Comparison of ENCODE assay signal across 3 cellular contexts in the genomic region with DNA sequence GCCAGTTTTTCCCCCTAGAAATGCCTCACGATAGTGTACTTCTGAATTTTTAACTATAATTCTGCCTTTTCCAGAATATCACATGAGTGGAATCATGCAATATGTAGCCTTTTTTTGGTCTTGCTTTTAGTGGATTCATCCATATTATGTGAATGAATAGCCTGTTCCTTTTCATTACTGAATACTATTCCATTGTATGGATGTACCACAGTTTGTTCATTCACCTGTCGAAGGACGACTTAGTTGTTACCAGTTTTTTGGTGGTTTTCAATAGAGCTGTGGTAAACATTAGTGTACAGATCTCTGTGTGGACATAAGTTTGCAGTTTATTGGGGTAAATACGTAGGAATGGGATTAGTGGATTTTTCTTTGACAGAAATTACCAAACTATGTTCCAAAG.
A peak's percentile ranks its signal among the peaks of the same experiment; 100 is the strongest.
TF ChIP-seq lines count a peak whose summit lies in the region.

No MANE protein-coding gene starts in this region.

TF ChIP-seq in HEK293, 187 proteins besides CTCF, POLR2A, EP300 and RAD21 (continues in another document):
- TF ChIP-seq ZNF280C (tag by site-specific recombination; IDR thresholded peaks at IDR 0.05) (no peak), ZNF146 (tag by site-specific recombination; IDR thresholded peaks at IDR 0.05) (peak; percentile 92), HOXC10 (CRISPR knock-in tag; IDR thresholded peaks at IDR 0.05) (no peak), ZNF623 (tag by site-specific recombination; IDR thresholded peaks at IDR 0.05) (no peak), ZNF580 (tag by site-specific recombination; IDR thresholded peaks at IDR 0.05) (0 out of 2 replicates have a peak, but pooled peaks have one; percentile 36), ZNF239 (tag by site-specific recombination; IDR thresholded peaks at IDR 0.05) (no peak)
- TF ChIP-seq, protein P1, sequence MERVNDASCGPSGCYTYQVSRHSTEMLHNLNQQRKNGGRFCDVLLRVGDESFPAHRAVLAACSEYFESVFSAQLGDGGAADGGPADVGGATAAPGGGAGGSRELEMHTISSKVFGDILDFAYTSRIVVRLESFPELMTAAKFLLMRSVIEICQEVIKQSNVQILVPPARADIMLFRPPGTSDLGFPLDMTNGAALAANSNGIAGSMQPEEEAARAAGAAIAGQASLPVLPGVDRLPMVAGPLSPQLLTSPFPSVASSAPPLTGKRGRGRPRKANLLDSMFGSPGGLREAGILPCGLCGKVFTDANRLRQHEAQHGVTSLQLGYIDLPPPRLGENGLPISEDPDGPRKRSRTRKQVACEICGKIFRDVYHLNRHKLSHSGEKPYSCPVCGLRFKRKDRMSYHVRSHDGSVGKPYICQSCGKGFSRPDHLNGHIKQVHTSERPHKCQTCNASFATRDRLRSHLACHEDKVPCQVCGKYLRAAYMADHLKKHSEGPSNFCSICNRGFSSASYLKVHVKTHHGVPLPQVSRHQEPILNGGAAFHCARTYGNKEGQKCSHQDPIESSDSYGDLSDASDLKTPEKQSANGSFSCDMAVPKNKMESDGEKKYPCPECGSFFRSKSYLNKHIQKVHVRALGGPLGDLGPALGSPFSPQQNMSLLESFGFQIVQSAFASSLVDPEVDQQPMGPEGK (tag by site-specific recombination; IDR thresholded peaks at IDR 0.05): no peak

TF ChIP-seq in GM12878, 131 proteins besides CTCF, POLR2A, EP300 and RAD21:
- TF ChIP-seq POU2F2 (IDR thresholded peaks at IDR 0.05; ENCODE audit: borderline replicate concordance, low read depth, low read length): no peak
- TF ChIP-seq, protein P2, sequence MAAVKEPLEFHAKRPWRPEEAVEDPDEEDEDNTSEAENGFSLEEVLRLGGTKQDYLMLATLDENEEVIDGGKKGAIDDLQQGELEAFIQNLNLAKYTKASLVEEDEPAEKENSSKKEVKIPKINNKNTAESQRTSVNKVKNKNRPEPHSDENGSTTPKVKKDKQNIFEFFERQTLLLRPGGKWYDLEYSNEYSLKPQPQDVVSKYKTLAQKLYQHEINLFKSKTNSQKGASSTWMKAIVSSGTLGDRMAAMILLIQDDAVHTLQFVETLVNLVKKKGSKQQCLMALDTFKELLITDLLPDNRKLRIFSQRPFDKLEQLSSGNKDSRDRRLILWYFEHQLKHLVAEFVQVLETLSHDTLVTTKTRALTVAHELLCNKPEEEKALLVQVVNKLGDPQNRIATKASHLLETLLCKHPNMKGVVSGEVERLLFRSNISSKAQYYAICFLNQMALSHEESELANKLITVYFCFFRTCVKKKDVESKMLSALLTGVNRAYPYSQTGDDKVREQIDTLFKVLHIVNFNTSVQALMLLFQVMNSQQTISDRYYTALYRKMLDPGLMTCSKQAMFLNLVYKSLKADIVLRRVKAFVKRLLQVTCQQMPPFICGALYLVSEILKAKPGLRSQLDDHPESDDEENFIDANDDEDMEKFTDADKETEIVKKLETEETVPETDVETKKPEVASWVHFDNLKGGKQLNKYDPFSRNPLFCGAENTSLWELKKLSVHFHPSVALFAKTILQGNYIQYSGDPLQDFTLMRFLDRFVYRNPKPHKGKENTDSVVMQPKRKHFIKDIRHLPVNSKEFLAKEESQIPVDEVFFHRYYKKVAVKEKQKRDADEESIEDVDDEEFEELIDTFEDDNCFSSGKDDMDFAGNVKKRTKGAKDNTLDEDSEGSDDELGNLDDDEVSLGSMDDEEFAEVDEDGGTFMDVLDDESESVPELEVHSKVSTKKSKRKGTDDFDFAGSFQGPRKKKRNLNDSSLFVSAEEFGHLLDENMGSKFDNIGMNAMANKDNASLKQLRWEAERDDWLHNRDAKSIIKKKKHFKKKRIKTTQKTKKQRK (IDR thresholded peaks at IDR 0.05; ENCODE audit: low read depth, low read length): no peak
- TF ChIP-seq SMARCA5 (IDR thresholded peaks at IDR 0.05): no peak
- no peak for TF ChIP-seq IRF4 (IDR thresholded peaks at IDR 0.05; ENCODE audit: low read depth, low read length)
TF ChIP-seq in GM12878: peak in this region for 0.

TF ChIP-seq in H1, 55 proteins besides CTCF, POLR2A, EP300 and RAD21:
- TF ChIP-seq KDM1A (IDR thresholded peaks at IDR 0.05; ENCODE audit: borderline replicate concordance, low read length): peak; percentile 85; the same call in 1 of the 2 replicates
- peak in 1 of 2 experiments; percentile 53; a peak in 1 of 4 replicates for TF ChIP-seq HDAC2 (IDR thresholded peaks at IDR 0.05; ENCODE audit: borderline replicate concordance in 1 of 2, low read depth in 2 of 2, low read length in 2 of 2)
- TF ChIP-seq CHD2 (IDR thresholded peaks at IDR 0.05; ENCODE audit: low read length): no peak
